In genomic region chr10:59702347-59702746, GRCh38 we compare ENCODE assay signal across 30 cellular contexts. TPM values are rescaled to one million over a fixed set of nuclear protein-coding genes. Genes with fewer than 3 reads are reported as not detected.
DNase-seq lines count a peak whose midpoint lies in the region; ATAC-seq and TF ChIP-seq lines count a peak whose summit lies in the region.
"Had no signal": no experiment of that assay in that cellular context is flagged by ENCODE, and none has a peak within 500 bp of the region (broad histone marks: within the 10 kb centered on the region; RNA-seq: fewer than 3 reads in every experiment).

No MANE protein-coding gene starts in this region.

- H3K9me3 ChIP-seq in left lung: no peaks in the 10 kb centered on the region
- H3K9me3 ChIP-seq: heart left ventricle, spleen had no signal

- no peak overlapping the region for H3K4me3 ChIP-seq in left lung
- H3K4me3 ChIP-seq: heart left ventricle, spleen had no signal

- peak; percentile 90 for ATAC-seq in HG02610 (IDR thresholded peaks at IDR 0.05; ENCODE audit: unreplicated experiment)
- peak; percentile 41 for ATAC-seq in left lung
- no peak for ATAC-seq in activated CD8-positive, alpha-beta T cell treated with anti-CD3 and anti-CD28 coated beads for 36 hours
- ATAC-seq: heart left ventricle had no signal

- no peaks in the 10 kb centered on the region for H3K9me3 Mint-ChIP-seq in activated CD8-positive, alpha-beta T cell treated with anti-CD3 and anti-CD28 coated beads for 36 hours

- H3K4me1 ChIP-seq in left lung: no peaks in the 10 kb centered on the region

- intact Hi-C loops in left lung (cut with DNase I): no loop called here
- intact Hi-C loops in activated CD8-positive, alpha-beta T cell treated with anti-CD3 and anti-CD28 coated beads for 36 hours (cut with micrococcal nuclease): no loop called here

- H3K36me3 Mint-ChIP-seq in activated CD8-positive, alpha-beta T cell treated with anti-CD3 and anti-CD28 coated beads for 36 hours (ENCODE audit: low read depth): no peaks in the 10 kb centered on the region

- H3K27ac Mint-ChIP-seq in activated CD8-positive, alpha-beta T cell treated with anti-CD3 and anti-CD28 coated beads for 36 hours: no peak overlapping the region
- H3K27ac Mint-ChIP-seq: nephron progenitor cell had no signal

- H3K36me3 ChIP-seq in left lung: no peaks in the 10 kb centered on the region
- H3K36me3 ChIP-seq: brain microvascular endothelial cell, heart left ventricle, spleen had no signal

- H3K4me3 Mint-ChIP-seq in activated CD8-positive, alpha-beta T cell treated with anti-CD3 and anti-CD28 coated beads for 36 hours: no peak overlapping the region
- H3K4me3 Mint-ChIP-seq: H9, nephron progenitor cell had no signal

- CTCF ChIA-PET in activated CD8-positive, alpha-beta T cell treated with anti-CD3 and anti-CD28 coated beads for 36 hours (lab: Charles Lee): interaction anchor here (0.9 to 1.2 kb wide), 2 partner anchors 76 to 165 kb away, joined by 3 to 4 read pairs; no protein-coding TSS in a partner anchor

- H3K27ac ChIP-seq in left lung: no peak overlapping the region
- H3K27ac ChIP-seq: brain microvascular endothelial cell, heart left ventricle, spleen had no signal

- peaks cover 0 to 9% of the 10 kb centered on the region in 2 donors for H3K27me3 ChIP-seq in left lung
- H3K27me3 ChIP-seq: brain microvascular endothelial cell, heart left ventricle had no signal

- no peak for TF ChIP-seq CTCF in left lung (IDR thresholded peaks at IDR 0.05)
- TF ChIP-seq CTCF in activated CD8-positive, alpha-beta T cell treated with anti-CD3 and anti-CD28 coated beads for 36 hours (IDR thresholded peaks at IDR 0.05): no peak

- POLR2A ChIA-PET in activated CD8-positive, alpha-beta T cell treated with anti-CD3 and anti-CD28 coated beads for 36 hours (lab: Charles Lee): no interaction called here

- H3K27me3 Mint-ChIP-seq in activated CD8-positive, alpha-beta T cell treated with anti-CD3 and anti-CD28 coated beads for 36 hours: peaks cover 30% of the 10 kb centered on the region

- peak; percentile 6 for DNase-seq in activated CD4-positive, alpha-beta T cell treated with anti-CD3 and anti-CD28 coated beads for 48 hours
- no peak for DNase-seq in activated CD4-positive, alpha-beta T cell treated with anti-CD3 and anti-CD28 coated beads, Interleukin-2, amount 50 U/mL, for 1 hour
- peak; percentile 45 for DNase-seq in NCI-H774 (lab: John Stamatoyannopoulos, UW)
- DNase-seq in left lung: no peak
- DNase-seq in NCI-H1092 (lab: John Stamatoyannopoulos, UW): no peak
- no peak for DNase-seq in activated CD8-positive, alpha-beta T cell treated with anti-CD3 and anti-CD28 coated beads for 36 hours
- no peak for DNase-seq in HuH-7 (ENCODE audit: low spot score)
- DNase-seq: activated CD4-positive, alpha-beta T cell treated with anti-CD3 and anti-CD28 coated beads, Interleukin-2, amount 50 U/mL, for 4 hours; activated naive CD4-positive, alpha-beta T cell treated with anti-CD3 and anti-CD28 coated beads, Interleukin-2, amount 50 U/mL, for 16 hours; amniotic stem cell; brain microvascular endothelial cell; DMS79 treated with DMSO at 0.1 percent for 48 hours; erythroblast; foreskin fibroblast; GF-D8; H9; heart left ventricle; kidney glomerular epithelial cell; mammary epithelial cell; NCI-H1048; NCI-H187 treated with DMSO at 0.1 percent for 48 hours; NCI-H226; nephron progenitor cell; NK-92 treated with Interleukin-12 subunit alpha and Interleukin-12 subunit beta, amount 100 ng/mL, for 24 hours; SHP77; spleen; T1000 had no signal

- H3K4me1 Mint-ChIP-seq in activated CD8-positive, alpha-beta T cell treated with anti-CD3 and anti-CD28 coated beads for 36 hours (ENCODE audit: low read depth): no peaks in the 10 kb centered on the region

RNA-seq across cellular contexts. Expression of gene SLC16A9, which starts 7.3 kb away (rescaled TPM):
- 1 to 10 TPM; 1.5 to 2.0 TPM for total RNA-seq in left lung
- total RNA-seq in activated CD8-positive, alpha-beta T cell treated with anti-CD3 and anti-CD28 coated beads for 36 hours: 1 to 10 TPM; 1.2 to 1.3 TPM

RNA-seq across cellular contexts. Expression of gene MRLN, which starts 50.9 kb away (rescaled TPM):
- not detected for total RNA-seq in left lung
- total RNA-seq in activated CD8-positive, alpha-beta T cell treated with anti-CD3 and anti-CD28 coated beads for 36 hours: not detected
- total RNA-seq: H9, mammary epithelial cell, osteocyte, spleen, ureter had no signal

Comparison
In these comparisons a context has a peak if more than half of its experiments do, and no peak if none do; other contexts are left out.
1. DNase-seq: peak in activated CD4-positive, alpha-beta T cell treated with anti-CD3 and anti-CD28 coated beads for 48 hours (single experiment) and NCI-H774 (single experiment); none in activated CD4-positive, alpha-beta T cell treated with anti-CD3 and anti-CD28 coated beads, Interleukin-2, amount 50 U/mL, for 1 hour (single experiment), left lung (0 of 2), NCI-H1092 (single experiment), activated CD8-positive, alpha-beta T cell treated with anti-CD3 and anti-CD28 coated beads for 36 hours (single experiment) and HuH-7 (single experiment).